Comparison of ENCODE assay signal across 8 cellular contexts in the genomic region with DNA sequence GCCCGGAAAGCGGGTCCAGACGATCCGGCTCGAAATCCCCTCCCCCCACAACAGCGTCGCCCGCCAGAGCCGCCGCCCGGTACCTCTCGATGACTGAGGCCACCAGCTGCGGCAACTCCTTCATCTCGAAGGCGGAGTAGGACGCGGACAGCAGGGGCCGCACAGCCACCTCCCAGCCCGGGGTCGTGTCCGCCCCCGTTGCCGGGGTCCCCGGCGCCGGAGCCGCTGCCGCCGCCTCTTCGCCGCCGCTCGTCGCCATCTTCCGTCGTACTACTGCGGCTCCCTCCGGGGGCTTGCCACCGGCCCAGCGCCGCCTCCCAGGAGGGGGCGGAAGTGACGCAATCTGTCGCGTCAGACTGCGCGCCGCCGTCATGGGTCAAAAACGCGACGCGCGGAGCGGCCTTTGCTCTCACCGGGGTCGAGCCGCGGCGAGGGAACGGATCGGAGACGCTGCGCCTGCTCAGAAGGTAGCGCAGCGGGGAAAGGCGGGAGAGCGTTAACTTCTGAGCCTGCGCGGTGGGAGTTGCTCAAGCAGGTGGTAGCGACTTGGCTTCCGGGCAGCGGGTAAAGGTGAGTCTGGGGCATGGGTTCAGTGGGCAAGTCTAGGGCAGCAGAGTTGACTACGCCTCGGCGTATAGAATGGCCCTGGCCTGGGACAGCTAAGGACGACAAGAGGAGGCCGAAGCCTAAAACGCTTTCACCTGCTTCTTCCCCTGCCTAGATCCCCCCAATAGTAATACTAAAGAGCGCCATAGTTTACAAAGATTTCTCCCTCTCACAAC. TPM values are rescaled to one million over a fixed set of nuclear protein-coding genes. Genes with fewer than 3 reads are reported as not detected.
A peak's percentile ranks its signal among the peaks of the same experiment; 100 is the strongest.
DNase-seq lines count a peak whose midpoint lies in the region; ATAC-seq and TF ChIP-seq lines count a peak whose summit lies in the region.

UBR4 (minus strand) TSS at position 277 of the 782 bp plus-strand sequence; CDS start at position 259, 18 bp downstream.

- H3K9me3 ChIP-seq in HUES64 (ENCODE audit: insufficient read depth, low read depth, low read length) (no peaks in the 10 kb centered on the region), OCI-LY1 (ENCODE audit: low read length) (no peaks in the 10 kb centered on the region)

- H3K36me3 Mint-ChIP-seq in Calu3 (ENCODE audit: insufficient read depth, unreplicated experiment) (peaks cover 27% of the 10 kb centered on the region), endothelial cell (ENCODE audit: low read depth, unreplicated experiment) (peaks cover 24% of the 10 kb centered on the region)

- H3K4me3 Mint-ChIP-seq in Calu3 (ENCODE audit: low read depth, unreplicated experiment) (peak within 1 kb of the TSS; percentile 81), endothelial cell (ENCODE audit: unreplicated experiment) (peak within 1 kb of the TSS; percentile 98)

- H3K4me3 ChIP-seq in HUES64 (ENCODE audit: low read length) (peak within 1 kb of the TSS; percentile 92), OCI-LY1 (ENCODE audit: low read depth, low read length, poor library complexity, severe bottlenecking) (peak within 1 kb of the TSS; percentile 87)

- peak within 1 kb of the TSS; percentile 89 for H3K9ac ChIP-seq in HUES64 (ENCODE audit: low read depth, low read length)
- peak within 1 kb of the TSS; percentile 93 for H3K9ac ChIP-seq in OCI-LY1 (ENCODE audit: low read length)

- DNase-seq in Calu3 (peak; percentile 91), endothelial cell (ENCODE audit: low spot score) (peak; percentile 96), midbrain (lab: John Stamatoyannopoulos, UW) (peak; percentile 97)
- DNase-seq in activated CD8-positive, alpha-beta memory T cell treated with anti-CD3 and anti-CD28 coated beads, Interleukin-2, amount 50 U/mL, for 48 hours: peak; percentile 100
- DNase-seq in stimulated activated CD8-positive, alpha-beta memory T cell treated with anti-CD3 and anti-CD28 coated beads, Interleukin-2, amount 100 ng/mL, for 1 hour (ENCODE audit: low read depth in 2 of 2): peak; percentile 95 to 96

- no peaks in the 10 kb centered on the region for H4K20me1 ChIP-seq in OCI-LY1 (ENCODE audit: insufficient read depth, low read length)

- peaks cover 76% of the 10 kb centered on the region for H3K79me2 ChIP-seq in OCI-LY1 (ENCODE audit: insufficient read depth, low read length)

- no TSS peak for BruUV-seq in Calu3 (replicated peaks; lab: Mats Ljungman, UMichigan)

- H3K4me1 ChIP-seq in HUES64 (ENCODE audit: insufficient read depth, low read length) (peaks cover 11% of the 10 kb centered on the region), OCI-LY1 (ENCODE audit: insufficient read depth, low read length, severe bottlenecking) (peaks cover 44% of the 10 kb centered on the region)

- H2AFZ ChIP-seq in OCI-LY1 (ENCODE audit: low read length): no peak within 1 kb of the TSS

- no peaks in the 10 kb centered on the region for H3F3A ChIP-seq in OCI-LY1 (ENCODE audit: insufficient read depth, low read length)

- TF ChIP-seq CTCF in Calu3 (IDR thresholded peaks at IDR 0.05; ENCODE audit: unreplicated experiment): no peak
- TF ChIP-seq CTCF in OCI-LY1 (IDR thresholded peaks at IDR 0.05; ENCODE audit: low read length): no peak
- no peak for TF ChIP-seq CTCF in endothelial cell (IDR thresholded peaks at IDR 0.05; ENCODE audit: unreplicated experiment)

- H3K27ac ChIP-seq in HUES64 (ENCODE audit: low read depth, low read length) (peak within 1 kb of the TSS; percentile 97), OCI-LY1 (ENCODE audit: low read depth, low read length, poor library complexity, severe bottlenecking) (peak within 1 kb of the TSS; percentile 69)

- no peaks in the 10 kb centered on the region for H3K9me2 ChIP-seq in OCI-LY1 (ENCODE audit: low read depth, low read length)

- H3K4me1 Mint-ChIP-seq in Calu3 (ENCODE audit: low read depth, unreplicated experiment) (peaks cover 22% of the 10 kb centered on the region), endothelial cell (ENCODE audit: unreplicated experiment) (peaks cover 40% of the 10 kb centered on the region)

- WGBS in HUES64: under 1% methylated on average over 80 of the region's 80 CpGs

- CTCF ChIA-PET in Calu3 (lab: Charles Lee): no interaction called here

- H3K27me3 Mint-ChIP-seq in Calu3 (ENCODE audit: unreplicated experiment) (no peaks in the 10 kb centered on the region), endothelial cell (ENCODE audit: unreplicated experiment) (peaks cover 10% of the 10 kb centered on the region)

- H3K36me3 ChIP-seq in HUES64 (ENCODE audit: insufficient read depth, low read length) (peaks cover 29% of the 10 kb centered on the region), OCI-LY1 (ENCODE audit: insufficient read depth, low read length) (peaks cover 24% of the 10 kb centered on the region)

- peak; percentile 63 for ATAC-seq in GM21447 (IDR thresholded peaks at IDR 0.05; ENCODE audit: unreplicated experiment)

- peak within 1 kb of the TSS; percentile 86 for H3K4me2 ChIP-seq in OCI-LY1 (ENCODE audit: low read length)

- no peaks in the 10 kb centered on the region for H3K9me3 Mint-ChIP-seq in Calu3 (ENCODE audit: low read depth, unreplicated experiment)
- no peaks in the 10 kb centered on the region for H3K9me3 Mint-ChIP-seq in endothelial cell (ENCODE audit: unreplicated experiment)

- intact Hi-C loops in Calu3 (cut with micrococcal nuclease; ENCODE audit: unreplicated experiment): no loop called here

- H3K27ac Mint-ChIP-seq in Calu3 (ENCODE audit: unreplicated experiment) (peak within 1 kb of the TSS; percentile 81), endothelial cell (ENCODE audit: unreplicated experiment) (peak within 1 kb of the TSS; percentile 98)

- H3K27me3 ChIP-seq in HUES64 (ENCODE audit: insufficient read depth, low read length): no peaks in the 10 kb centered on the region
- H3K27me3 ChIP-seq in OCI-LY1 (ENCODE audit: insufficient read depth, low read length): no peaks in the 10 kb centered on the region

RNA-seq across cellular contexts. Expression of gene UBR4, which starts in this region (rescaled TPM):
- total RNA-seq in Calu3 (2022): 123 and 134 TPM in 2 replicates
- polyA plus RNA-seq in HUES64 (2013, experiment 1 of 2): 57.8 TPM
- 67.8 TPM for polyA plus RNA-seq in HUES64 (2013, experiment 2 of 2)
- total RNA-seq in endothelial cell (ENCODE audit: unreplicated experiment): 223 TPM

Comparison
In these comparisons a context has a peak if more than half of its experiments do, and no peak if none do; other contexts are left out.
1. Peak in every context shown above with its lines: DNase-seq, ATAC-seq, H3K4me3 ChIP-seq and H3K27ac ChIP-seq.